ENCODE assay signal across 14 cellular contexts in the genomic region with DNA sequence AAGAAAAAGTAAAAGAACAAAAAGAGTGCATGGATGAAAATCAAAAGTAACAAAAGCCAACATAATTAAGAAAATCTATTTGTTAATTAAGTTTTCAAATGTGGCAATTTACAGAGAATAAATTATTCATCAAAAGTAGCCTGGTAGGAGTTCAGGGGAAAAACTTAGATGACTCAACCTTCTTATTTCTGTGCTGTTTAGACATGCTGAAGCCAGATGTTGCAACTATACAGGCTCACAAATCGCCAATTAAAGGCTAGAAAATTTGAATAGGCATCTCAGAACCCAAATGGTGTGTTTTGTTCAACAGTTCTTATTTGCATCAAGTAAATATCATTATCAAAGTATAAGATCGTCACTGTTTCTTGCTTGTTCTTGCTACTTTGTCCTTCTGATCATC.
DNase-seq lines count a peak whose midpoint lies in the region; ATAC-seq and TF ChIP-seq lines count a peak whose summit lies in the region.
"Had no signal": no experiment of that assay in that cellular context is flagged by ENCODE, and none has a peak within 500 bp of the region (broad histone marks: within the 10 kb centered on the region; RNA-seq: fewer than 3 reads in every experiment).

No MANE protein-coding gene starts in this region.

- no peaks in the 10 kb centered on the region for H3K27me3 ChIP-seq in right cardiac atrium (ENCODE audit: control insufficient read depth, insufficient read depth)
- H3K27me3 ChIP-seq in fibroblast of lung (ENCODE audit: control insufficient read depth, insufficient read depth, low read length), result no peaks in the 10 kb centered on the region

- no peak for DNase-seq in right cardiac atrium
- no peak for DNase-seq in Right ventricle myocardium superior
- peak; percentile 80 to 83 for DNase-seq in fibroblast of lung (ENCODE audit: low read depth in 2 of 2)
- DNase-seq in putamen (ENCODE audit: low spot score), result no peak
- no peak for DNase-seq in NK-92 treated with Interleukin-12 subunit alpha and Interleukin-12 subunit beta, amount 100 ng/mL, for 24 hours (lab: John Stamatoyannopoulos, UW)
- no peak for DNase-seq in NCI-H1417 treated with DMSO at 0.1 percent for 48 hours (lab: John Stamatoyannopoulos, UW)
- DNase-seq: activated CD4-positive, alpha-beta T cell treated with anti-CD3 and anti-CD28 coated beads, Interleukin-2, amount 50 U/mL, for 4 hours; activated naive CD8-positive, alpha-beta T cell treated with anti-CD3 and anti-CD28 coated beads, Interleukin-2, amount 10 ng/mL, durations not matched to agents 7 days and 5 days; activated T-cell treated with anti-CD3 and anti-CD28 coated beads, Interleukin-2, amount 50 U/mL, for 72 hours; erythroblast; naive thymus-derived CD8-positive, alpha-beta T cell had no signal

- H3K4me3 ChIP-seq in right cardiac atrium (ENCODE audit: low read length) (no peak overlapping the region), fibroblast of lung (replicated peaks in 1 of 4; ENCODE audit: control extremely low read depth in 1 of 4, insufficient read depth in 1 of 4, low read depth in 3 of 4, low read length in 4 of 4) (no peak overlapping the region)
- H3K4me3 ChIP-seq: thoracic aorta had no signal

- H2AFZ ChIP-seq in fibroblast of lung (ENCODE audit: low read length), result no peak overlapping the region

- H4K20me1 ChIP-seq in fibroblast of lung (ENCODE audit: control insufficient read depth, extremely low read depth, insufficient read depth, low read length), result no peaks in the 10 kb centered on the region

- no peaks in the 10 kb centered on the region for H3K79me2 ChIP-seq in fibroblast of lung (ENCODE audit: control insufficient read depth, insufficient read depth, low read length)

- H3K9me3 ChIP-seq in right cardiac atrium (ENCODE audit: control insufficient read depth, low read length) (no peaks in the 10 kb centered on the region), fibroblast of lung (ENCODE audit: control insufficient read depth, insufficient read depth, low read depth, low read length) (no peaks in the 10 kb centered on the region)
- H3K9me3 ChIP-seq: thoracic aorta had no signal

- TF ChIP-seq CTCF in fibroblast of lung (conservative IDR thresholded peaks at IDR 0.05 in 1 of 2, IDR thresholded peaks at IDR 0.05 in 1 of 2; ENCODE audit: low read depth in 1 of 2, low read length in 2 of 2), result no peak

- ATAC-seq in right cardiac atrium (peak; percentile 45), Right ventricle myocardium superior (ENCODE audit: poor library complexity) (no peak), SK-N-SH treated with all-trans-retinoic acid at 6 μM for 48 hours (peak; percentile 40; the same call in 1 of the 3 replicates), GM18858 (IDR thresholded peaks at IDR 0.05; ENCODE audit: unreplicated experiment) (no peak)
- ATAC-seq: activated T-cell treated with anti-CD3 and anti-CD28 coated beads, Interleukin-2, amount 50 U/mL, for 72 hours; naive thymus-derived CD8-positive, alpha-beta T cell had no signal

- peak overlapping the region; percentile 41 for H3K4me2 ChIP-seq in fibroblast of lung (ENCODE audit: extremely low read depth, insufficient read depth, low read length)

- 70% methylated on average over 2 of the region's 2 CpGs for WGBS in right cardiac atrium

- H3K9ac ChIP-seq in fibroblast of lung (ENCODE audit: insufficient read depth, low read length), result no peak overlapping the region

- no peaks in the 10 kb centered on the region for H3K36me3 ChIP-seq in fibroblast of lung (ENCODE audit: control insufficient read depth, insufficient read depth, low read length)
- H3K36me3 ChIP-seq: thoracic aorta had no signal

- intact Hi-C loops in right cardiac atrium (cut with DNase I) (no loop called here), Right ventricle myocardium superior (cut with DNase I) (no loop called here)

- H3K4me1 ChIP-seq in right cardiac atrium (ENCODE audit: control insufficient read depth, insufficient read depth, low read length), result no peaks in the 10 kb centered on the region
- peaks cover 5% of the 10 kb centered on the region for H3K4me1 ChIP-seq in fibroblast of lung (ENCODE audit: control insufficient read depth, extremely low read depth, insufficient read depth, low read length)

- H3K27ac ChIP-seq in right cardiac atrium (ENCODE audit: low read length) (no peak overlapping the region), fibroblast of lung (ENCODE audit: insufficient read depth, low read length) (no peak overlapping the region)
- H3K27ac ChIP-seq: thoracic aorta had no signal

TF ChIP-seq in SK-N-SH treated with all-trans-retinoic acid at 6 μM for 48 hours, 23 proteins besides CTCF, POLR2A, EP300 and RAD21:
- TF ChIP-seq ISL1 (CRISPR knock-in tag; IDR thresholded peaks at IDR 0.05), result no peak
- TF ChIP-seq, protein P1, sequence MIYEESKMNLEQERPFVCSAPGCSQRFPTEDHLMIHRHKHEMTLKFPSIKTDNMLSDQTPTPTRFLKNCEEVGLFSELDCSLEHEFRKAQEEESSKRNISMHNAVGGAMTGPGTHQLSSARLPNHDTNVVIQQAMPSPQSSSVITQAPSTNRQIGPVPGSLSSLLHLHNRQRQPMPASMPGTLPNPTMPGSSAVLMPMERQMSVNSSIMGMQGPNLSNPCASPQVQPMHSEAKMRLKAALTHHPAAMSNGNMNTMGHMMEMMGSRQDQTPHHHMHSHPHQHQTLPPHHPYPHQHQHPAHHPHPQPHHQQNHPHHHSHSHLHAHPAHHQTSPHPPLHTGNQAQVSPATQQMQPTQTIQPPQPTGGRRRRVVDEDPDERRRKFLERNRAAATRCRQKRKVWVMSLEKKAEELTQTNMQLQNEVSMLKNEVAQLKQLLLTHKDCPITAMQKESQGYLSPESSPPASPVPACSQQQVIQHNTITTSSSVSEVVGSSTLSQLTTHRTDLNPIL (CRISPR knock-in tag; IDR thresholded peaks at IDR 0.05; ENCODE audit: low read depth), result no peak
- TF ChIP-seq TCF4 (CRISPR knock-in tag; IDR thresholded peaks at IDR 0.05; ENCODE audit: borderline replicate concordance), result no peak
- TF ChIP-seq ZFP30 (CRISPR knock-in tag; IDR thresholded peaks at IDR 0.05), result no peak
- no peak for TF ChIP-seq SNAI2 (CRISPR knock-in tag; IDR thresholded peaks at IDR 0.05)
- no peak for TF ChIP-seq ZNF565 (CRISPR knock-in tag; conservative IDR thresholded peaks at IDR 0.05; ENCODE audit: low read depth)
- no peak for TF ChIP-seq GLIS3 (CRISPR knock-in tag; IDR thresholded peaks at IDR 0.05)
- no peak for TF ChIP-seq RARB (CRISPR knock-in tag; IDR thresholded peaks at IDR 0.05)
- TF ChIP-seq ZNF8 (CRISPR knock-in tag; IDR thresholded peaks at IDR 0.05), result no peak
- TF ChIP-seq, protein P2, sequence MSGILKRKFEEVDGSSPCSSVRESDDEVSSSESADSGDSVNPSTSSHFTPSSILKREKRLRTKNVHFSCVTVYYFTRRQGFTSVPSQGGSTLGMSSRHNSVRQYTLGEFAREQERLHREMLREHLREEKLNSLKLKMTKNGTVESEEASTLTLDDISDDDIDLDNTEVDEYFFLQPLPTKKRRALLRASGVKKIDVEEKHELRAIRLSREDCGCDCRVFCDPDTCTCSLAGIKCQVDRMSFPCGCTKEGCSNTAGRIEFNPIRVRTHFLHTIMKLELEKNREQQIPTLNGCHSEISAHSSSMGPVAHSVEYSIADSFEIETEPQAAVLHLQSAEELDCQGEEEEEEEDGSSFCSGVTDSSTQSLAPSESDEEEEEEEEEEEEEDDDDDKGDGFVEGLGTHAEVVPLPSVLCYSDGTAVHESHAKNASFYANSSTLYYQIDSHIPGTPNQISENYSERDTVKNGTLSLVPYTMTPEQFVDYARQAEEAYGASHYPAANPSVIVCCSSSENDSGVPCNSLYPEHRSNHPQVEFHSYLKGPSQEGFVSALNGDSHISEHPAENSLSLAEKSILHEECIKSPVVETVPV (CRISPR knock-in tag; IDR thresholded peaks at IDR 0.05), result no peak
- TF ChIP-seq BACH2 (CRISPR knock-in tag; IDR thresholded peaks at IDR 0.05; ENCODE audit: borderline replicate concordance), result no peak
- TF ChIP-seq, protein P3, sequence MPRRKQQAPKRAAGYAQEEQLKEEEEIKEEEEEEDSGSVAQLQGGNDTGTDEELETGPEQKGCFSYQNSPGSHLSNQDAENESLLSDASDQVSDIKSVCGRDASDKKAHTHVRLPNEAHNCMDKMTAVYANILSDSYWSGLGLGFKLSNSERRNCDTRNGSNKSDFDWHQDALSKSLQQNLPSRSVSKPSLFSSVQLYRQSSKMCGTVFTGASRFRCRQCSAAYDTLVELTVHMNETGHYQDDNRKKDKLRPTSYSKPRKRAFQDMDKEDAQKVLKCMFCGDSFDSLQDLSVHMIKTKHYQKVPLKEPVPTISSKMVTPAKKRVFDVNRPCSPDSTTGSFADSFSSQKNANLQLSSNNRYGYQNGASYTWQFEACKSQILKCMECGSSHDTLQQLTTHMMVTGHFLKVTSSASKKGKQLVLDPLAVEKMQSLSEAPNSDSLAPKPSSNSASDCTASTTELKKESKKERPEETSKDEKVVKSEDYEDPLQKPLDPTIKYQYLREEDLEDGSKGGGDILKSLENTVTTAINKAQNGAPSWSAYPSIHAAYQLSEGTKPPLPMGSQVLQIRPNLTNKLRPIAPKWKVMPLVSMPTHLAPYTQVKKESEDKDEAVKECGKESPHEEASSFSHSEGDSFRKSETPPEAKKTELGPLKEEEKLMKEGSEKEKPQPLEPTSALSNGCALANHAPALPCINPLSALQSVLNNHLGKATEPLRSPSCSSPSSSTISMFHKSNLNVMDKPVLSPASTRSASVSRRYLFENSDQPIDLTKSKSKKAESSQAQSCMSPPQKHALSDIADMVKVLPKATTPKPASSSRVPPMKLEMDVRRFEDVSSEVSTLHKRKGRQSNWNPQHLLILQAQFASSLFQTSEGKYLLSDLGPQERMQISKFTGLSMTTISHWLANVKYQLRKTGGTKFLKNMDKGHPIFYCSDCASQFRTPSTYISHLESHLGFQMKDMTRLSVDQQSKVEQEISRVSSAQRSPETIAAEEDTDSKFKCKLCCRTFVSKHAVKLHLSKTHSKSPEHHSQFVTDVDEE (CRISPR knock-in tag; IDR thresholded peaks at IDR 0.05), result no peak

Comparison
In these comparisons a context has a peak if more than half of its experiments do, and no peak if none do; other contexts are left out.
1. ATAC-seq: peak in right cardiac atrium (2 of 2) and SK-N-SH treated with all-trans-retinoic acid at 6 μM for 48 hours (single experiment); none in Right ventricle myocardium superior (single experiment) and GM18858 (single experiment).
2. DNase-seq: peak in fibroblast of lung (2 of 2); none in right cardiac atrium (0 of 3), Right ventricle myocardium superior (single experiment), putamen (single experiment), NK-92 treated with Interleukin-12 subunit alpha and Interleukin-12 subunit beta, amount 100 ng/mL, for 24 hours (single experiment) and NCI-H1417 treated with DMSO at 0.1 percent for 48 hours (single experiment).